In genomic region chr11:62789576-62789975, GRCh38 we compare ENCODE assay signal across 12 cellular contexts. TPM values are rescaled to one million over a fixed set of nuclear protein-coding genes. Genes with fewer than 3 reads are reported as not detected.
DNase-seq lines count a peak whose midpoint lies in the region; ATAC-seq and TF ChIP-seq lines count a peak whose summit lies in the region.
"Had no signal": no experiment of that assay in that cellular context is flagged by ENCODE, and none has a peak within 500 bp of the region (broad histone marks: within the 10 kb centered on the region; RNA-seq: fewer than 3 reads in every experiment).

No MANE protein-coding gene starts in this region.

- no peaks in the 10 kb centered on the region for H3K27me3 Mint-ChIP-seq in activated CD4-positive, alpha-beta memory T cell treated with anti-CD3 and anti-CD28 coated beads, Interleukin-2, amount 10 ng/mL, durations not matched to agents 7 days and 5 days

- POLR2A ChIA-PET in activated CD4-positive, alpha-beta memory T cell treated with anti-CD3 and anti-CD28 coated beads, Interleukin-2, amount 10 ng/mL, durations not matched to agents 7 days and 5 days (lab: Charles Lee) = interaction anchor here (1.2 to 11.3 kb wide), 11 partner anchors 11 to 143 kb away, joined by 3 to 224 read pairs (median 44); partner anchors contain the start of genes GANAB, HNRNPUL2, NXF1 and POLR2G
- POLR2A ChIA-PET in PC-3 (lab: Charles Lee; ENCODE audit: unreplicated experiment) = interaction anchor here (0.6 kb wide), 1 partner anchor 28 kb away, joined by 4 read pairs; no protein-coding TSS in a partner anchor

- H3K36me3 ChIP-seq in BLaER1 treated with 17β-estradiol and CSF1 and Interleukin-3, amounts not matched to agents 10 nM and 100 nM = peaks cover 43 to 71% (median 64%) of the 10 kb centered on the region in 11 experiments
- H3K36me3 ChIP-seq in DOHH2 (ENCODE audit: control insufficient read depth, low read length) = peaks cover 74% of the 10 kb centered on the region
- H3K36me3 ChIP-seq in mesenchymal stem cell (ENCODE audit: control insufficient read depth in 1 of 2, insufficient read depth in 2 of 2, low read depth in 1 of 2, low read length in 2 of 2) = peaks cover 46 to 54% of the 10 kb centered on the region in 2 experiments
- H3K36me3 ChIP-seq in suprapubic skin = peaks cover 37% of the 10 kb centered on the region
- peaks cover 24% of the 10 kb centered on the region for H3K36me3 ChIP-seq in PC-3 (ENCODE audit: low read depth, low read length)

- H3F3A ChIP-seq in DOHH2 (ENCODE audit: control insufficient read depth, insufficient read depth) = peaks cover 27% of the 10 kb centered on the region
- H3F3A ChIP-seq in PC-3 (ENCODE audit: low read length, unreplicated experiment) = peaks cover 17% of the 10 kb centered on the region

- H3K4me1 Mint-ChIP-seq in activated CD4-positive, alpha-beta memory T cell treated with anti-CD3 and anti-CD28 coated beads, Interleukin-2, amount 10 ng/mL, durations not matched to agents 7 days and 5 days = peaks cover 55% of the 10 kb centered on the region

- H3K79me1 ChIP-seq in mesenchymal stem cell (replicated peaks; ENCODE audit: low read length, poor library complexity, severe bottlenecking) = peaks cover 4% of the 10 kb centered on the region

- H3K9ac ChIP-seq in BLaER1 treated with 17β-estradiol and CSF1 and Interleukin-3, amounts not matched to agents 10 nM and 100 nM = peak overlapping the region in 10 of 11 experiments; percentile 7 to 97 (median 90); a peak in 11 of 22 replicates
- H3K9ac ChIP-seq in mesenchymal stem cell (ENCODE audit: low read length) (peak overlapping the region; percentile 10), PC-3 (ENCODE audit: low read length) (no peak overlapping the region)

- CTCF ChIA-PET in activated CD4-positive, alpha-beta memory T cell treated with anti-CD3 and anti-CD28 coated beads, Interleukin-2, amount 10 ng/mL, durations not matched to agents 7 days and 5 days (lab: Charles Lee) = interaction anchor here (1.0 to 2.4 kb wide), 3 partner anchors 16 to 92 kb away, joined by 3 to 7 read pairs (median 4); partner anchors contain the start of genes NXF1 and ZBTB3
- CTCF ChIA-PET in PC-3 (lab: Charles Lee) = no interaction called here

- H4K8ac ChIP-seq in mesenchymal stem cell (ENCODE audit: low read length) = no peak overlapping the region

- no peak for TF ChIP-seq EP300 in suprapubic skin (IDR thresholded peaks at IDR 0.05)

- 97% methylated on average over 3 of the region's 3 CpGs for WGBS in mesenchymal stem cell
- 59% methylated on average over 3 of the region's 3 CpGs for WGBS in suprapubic skin

- no peaks in the 10 kb centered on the region for H3K27me3 ChIP-seq in BLaER1 treated with 17β-estradiol and CSF1 and Interleukin-3, amounts not matched to agents 10 nM and 100 nM
- H3K27me3 ChIP-seq in DOHH2 (ENCODE audit: control insufficient read depth, low read length) = no peaks in the 10 kb centered on the region
- no peaks in the 10 kb centered on the region for H3K27me3 ChIP-seq in mesenchymal stem cell (ENCODE audit: control insufficient read depth in 1 of 2, insufficient read depth in 1 of 2, low read length in 2 of 2)
- H3K27me3 ChIP-seq in suprapubic skin = no peaks in the 10 kb centered on the region
- no peaks in the 10 kb centered on the region for H3K27me3 ChIP-seq in PC-3 (ENCODE audit: low read length)
- H3K27me3 ChIP-seq: MG63 had no signal

- ATAC-seq in GM21528 (IDR thresholded peaks at IDR 0.05; ENCODE audit: low FRiP score, unreplicated experiment) (no peak), PC-3 (no peak)

- H3K9me2 ChIP-seq in DOHH2 (replicated peaks; ENCODE audit: control insufficient read depth, low read length) (no peaks in the 10 kb centered on the region), PC-3 (replicated peaks; ENCODE audit: low read length) (no peaks in the 10 kb centered on the region)

- H3K79me2 ChIP-seq in DOHH2 (ENCODE audit: control insufficient read depth, low read length) (peaks cover 63% of the 10 kb centered on the region), PC-3 (ENCODE audit: low read length) (peaks cover 36% of the 10 kb centered on the region)

- TF ChIP-seq CTCF in DOHH2 (IDR thresholded peaks at IDR 0.05; ENCODE audit: low read depth, low read length, poor library complexity, severe bottlenecking) (no peak), suprapubic skin (IDR thresholded peaks at IDR 0.05) (no peak), PC-3 (conservative IDR thresholded peaks at IDR 0.05; ENCODE audit: low read depth, low read length) (no peak)

- peaks cover 52% of the 10 kb centered on the region for H3K36me3 Mint-ChIP-seq in activated CD4-positive, alpha-beta memory T cell treated with anti-CD3 and anti-CD28 coated beads, Interleukin-2, amount 10 ng/mL, durations not matched to agents 7 days and 5 days (ENCODE audit: low read depth)

- no peak overlapping the region for H4K91ac ChIP-seq in mesenchymal stem cell (ENCODE audit: low read length)

- no peak overlapping the region for H2BK120ac ChIP-seq in mesenchymal stem cell (ENCODE audit: low read depth, low read length)

- peaks cover 0 to 65% (median 30%) of the 10 kb centered on the region in 11 experiments; a peak in 16 of 22 replicates for H4K20me1 ChIP-seq in BLaER1 treated with 17β-estradiol and CSF1 and Interleukin-3, amounts not matched to agents 10 nM and 100 nM
- H4K20me1 ChIP-seq in DOHH2 (ENCODE audit: control insufficient read depth, insufficient read depth, low read depth, low read length) (no peaks in the 10 kb centered on the region; the same call in 1 of the 2 replicates), PC-3 (ENCODE audit: low read length) (no peaks in the 10 kb centered on the region)

- no peak for TF ChIP-seq POLR2A in suprapubic skin (IDR thresholded peaks at IDR 0.05)

- no peaks in the 10 kb centered on the region for H3K9me3 ChIP-seq in BLaER1 treated with 17β-estradiol and CSF1 and Interleukin-3, amounts not matched to agents 10 nM and 100 nM (replicated peaks in 1 of 11)
- no peaks in the 10 kb centered on the region for H3K9me3 ChIP-seq in DOHH2 (ENCODE audit: control insufficient read depth, insufficient read depth, low read length)
- no peaks in the 10 kb centered on the region for H3K9me3 ChIP-seq in mesenchymal stem cell (ENCODE audit: control insufficient read depth, low read length)
- H3K9me3 ChIP-seq in suprapubic skin = no peaks in the 10 kb centered on the region
- H3K9me3 ChIP-seq in PC-3 (ENCODE audit: low read length) = no peaks in the 10 kb centered on the region
- H3K9me3 ChIP-seq: MG63 had no signal

- no peak for DNase-seq in activated CD4-positive, alpha-beta memory T cell treated with anti-CD3 and anti-CD28 coated beads, Interleukin-2, amount 10 ng/mL, durations not matched to agents 7 days and 5 days
- DNase-seq in mesenchymal stem cell (no peak), suprapubic skin (ENCODE audit: low spot score in 2 of 2) (no peak), PC-3 (no peak), MV-4-11 (lab: John Stamatoyannopoulos, UW) (no peak)
- DNase-seq: activated effector memory CD4-positive, alpha-beta T cell treated with anti-CD3 and anti-CD28 coated beads, Interleukin-2, amount 50 U/mL, for 16 hours; MG63; stimulated activated CD4-positive, alpha-beta T cell treated with anti-CD3 and anti-CD28 coated beads, Interleukin-4, amount 100 ng/mL, for 24 hours had no signal

- H2AFZ ChIP-seq in mesenchymal stem cell (ENCODE audit: low read depth, low read length) = no peak overlapping the region
- H2AFZ ChIP-seq in PC-3 (ENCODE audit: low read length) = no peak overlapping the region

- intact Hi-C loops in PC-3 (cut with micrococcal nuclease) = no loop called here

- H3K14ac ChIP-seq in mesenchymal stem cell (ENCODE audit: low read length in 2 of 2) = no peak overlapping the region

- peak overlapping the region in 1 of 11 experiments; percentile 0; a peak in 1 of 22 replicates for H3K27ac ChIP-seq in BLaER1 treated with 17β-estradiol and CSF1 and Interleukin-3, amounts not matched to agents 10 nM and 100 nM
- no peak overlapping the region for H3K27ac ChIP-seq in DOHH2 (ENCODE audit: low read depth, low read length)
- no peak overlapping the region for H3K27ac ChIP-seq in mesenchymal stem cell (ENCODE audit: low read length, poor library complexity, severe bottlenecking)
- no peak overlapping the region for H3K27ac ChIP-seq in suprapubic skin
- no peak overlapping the region for H3K27ac ChIP-seq in PC-3 (ENCODE audit: low read length)
- H3K27ac ChIP-seq: coronary artery had no signal

- no peak overlapping the region for H3K18ac ChIP-seq in mesenchymal stem cell (ENCODE audit: low read depth in 1 of 2, low read length in 2 of 2)

- no peak overlapping the region for H3K4ac ChIP-seq in mesenchymal stem cell (ENCODE audit: low read depth in 1 of 2, low read length in 2 of 2)

- no peaks in the 10 kb centered on the region for H3K9me3 Mint-ChIP-seq in activated CD4-positive, alpha-beta memory T cell treated with anti-CD3 and anti-CD28 coated beads, Interleukin-2, amount 10 ng/mL, durations not matched to agents 7 days and 5 days

- H3K4me3 ChIP-seq in BLaER1 treated with 17β-estradiol and CSF1 and Interleukin-3, amounts not matched to agents 10 nM and 100 nM = peak overlapping the region in 2 of 10 experiments; percentile 17 to 37; a peak in 2 of 20 replicates
- H3K4me3 ChIP-seq in DOHH2 (ENCODE audit: low read length) = no peak overlapping the region
- H3K4me3 ChIP-seq in mesenchymal stem cell (ENCODE audit: insufficient read depth in 1 of 2, low read depth in 1 of 2, low read length in 2 of 2) = no peak overlapping the region
- H3K4me3 ChIP-seq in suprapubic skin = no peak overlapping the region
- no peak overlapping the region for H3K4me3 ChIP-seq in PC-3 (ENCODE audit: low read length)
- H3K4me3 ChIP-seq: coronary artery, MG63 had no signal

- H2BK12ac ChIP-seq in mesenchymal stem cell (ENCODE audit: low read length in 2 of 2) = peak overlapping the region in 1 of 2 experiments; percentile 10

- peak overlapping the region; percentile 40 for H2AK5ac ChIP-seq in mesenchymal stem cell (ENCODE audit: low read length, severe bottlenecking)

- peak overlapping the region; percentile 97 for H3K27ac Mint-ChIP-seq in activated CD4-positive, alpha-beta memory T cell treated with anti-CD3 and anti-CD28 coated beads, Interleukin-2, amount 10 ng/mL, durations not matched to agents 7 days and 5 days

- H2BK15ac ChIP-seq in mesenchymal stem cell (ENCODE audit: low read depth, poor library complexity, severe bottlenecking) = no peak overlapping the region

- BruUV-seq in PC-3 (replicated peaks; lab: Mats Ljungman, UMichigan) = no TSS peak

- H3K4me2 ChIP-seq in BLaER1 treated with 17β-estradiol and CSF1 and Interleukin-3, amounts not matched to agents 10 nM and 100 nM = peak overlapping the region; percentile 84 to 98 (median 95); a peak in 19 of 22 replicates
- peak overlapping the region; percentile 59 for H3K4me2 ChIP-seq in DOHH2 (ENCODE audit: low read length)
- no peak overlapping the region for H3K4me2 ChIP-seq in mesenchymal stem cell (ENCODE audit: low read length, poor library complexity, severe bottlenecking)
- H3K4me2 ChIP-seq in PC-3 (ENCODE audit: low read length) = no peak overlapping the region

- H3K4me1 ChIP-seq in BLaER1 treated with 17β-estradiol and CSF1 and Interleukin-3, amounts not matched to agents 10 nM and 100 nM = peaks cover 47 to 68% (median 63%) of the 10 kb centered on the region in 10 experiments
- H3K4me1 ChIP-seq in DOHH2 (ENCODE audit: control insufficient read depth, low read length) = peaks cover 44% of the 10 kb centered on the region
- peaks cover 20% of the 10 kb centered on the region for H3K4me1 ChIP-seq in mesenchymal stem cell (ENCODE audit: control insufficient read depth, insufficient read depth, low read depth, low read length)
- peaks cover 61% of the 10 kb centered on the region for H3K4me1 ChIP-seq in suprapubic skin
- peaks cover 33% of the 10 kb centered on the region for H3K4me1 ChIP-seq in PC-3 (ENCODE audit: insufficient read depth, low read length)

- H2BK5ac ChIP-seq in mesenchymal stem cell (ENCODE audit: low read depth, low read length, poor library complexity, severe bottlenecking) = no peak overlapping the region

- H3K23ac ChIP-seq in mesenchymal stem cell (ENCODE audit: low read length in 2 of 2) = peak overlapping the region in 1 of 2 experiments; percentile 9

- peak overlapping the region; percentile 95 for H3K4me3 Mint-ChIP-seq in activated CD4-positive, alpha-beta memory T cell treated with anti-CD3 and anti-CD28 coated beads, Interleukin-2, amount 10 ng/mL, durations not matched to agents 7 days and 5 days

RNA-seq across cellular contexts. Expression of gene TMEM223, which starts 2.2 kb away (rescaled TPM):
- 10 to 100 TPM; 18.0 to 21.0 TPM for total RNA-seq in activated CD4-positive, alpha-beta memory T cell treated with anti-CD3 and anti-CD28 coated beads, Interleukin-2, amount 10 ng/mL, durations not matched to agents 7 days and 5 days
- 35.0 TPM for polyA plus RNA-seq in mesenchymal stem cell (2013, experiment 1 of 2)
- polyA plus RNA-seq in mesenchymal stem cell (2013, experiment 2 of 2) = 36.0 TPM
- 10 to 100 TPM; 15.9 to 30.2 (median 23.4) TPM for total RNA-seq in suprapubic skin
- total RNA-seq in PC-3 (2014; rRNA removed) = 37.5 and 49.6 TPM in 2 replicates

RNA-seq across cellular contexts. Expression of gene TMEM179B, which starts 2.4 kb away (rescaled TPM):
- total RNA-seq in activated CD4-positive, alpha-beta memory T cell treated with anti-CD3 and anti-CD28 coated beads, Interleukin-2, amount 10 ng/mL, durations not matched to agents 7 days and 5 days = 10 to 100 TPM; 46.9 to 48.2 TPM
- polyA plus RNA-seq in mesenchymal stem cell (2013, experiment 1 of 2) = 117 TPM
- 115 TPM for polyA plus RNA-seq in mesenchymal stem cell (2013, experiment 2 of 2)
- total RNA-seq in suprapubic skin = 10 to 100 TPM; 37.6 to 72.6 (median 59.8) TPM
- 80.2 and 86.7 TPM in 2 replicates for total RNA-seq in PC-3 (2014; rRNA removed)

RNA-seq across cellular contexts. Expression of gene NXF1, which starts 15.7 kb away (rescaled TPM):
- 10 to 100 TPM; 80.3 to 82.4 TPM for total RNA-seq in activated CD4-positive, alpha-beta memory T cell treated with anti-CD3 and anti-CD28 coated beads, Interleukin-2, amount 10 ng/mL, durations not matched to agents 7 days and 5 days
- 46.1 TPM for polyA plus RNA-seq in mesenchymal stem cell (2013, experiment 1 of 2)
- 41.5 TPM for polyA plus RNA-seq in mesenchymal stem cell (2013, experiment 2 of 2)
- total RNA-seq in suprapubic skin (100 to 1,000 TPM in 3 of 4 donors, 10 to 100 TPM in 1; 88.1 to 156 (median 115) TPM), PC-3 (2014; rRNA removed) (33.1 and 33.2 TPM in 2 replicates)

RNA-seq across cellular contexts. Expression of gene TAF6L, which starts 18.4 kb away (rescaled TPM):
- total RNA-seq in activated CD4-positive, alpha-beta memory T cell treated with anti-CD3 and anti-CD28 coated beads, Interleukin-2, amount 10 ng/mL, durations not matched to agents 7 days and 5 days = 10 to 100 TPM; 15.2 to 16.0 TPM
- polyA plus RNA-seq in mesenchymal stem cell (2013, experiment 1 of 2) = 7.6 TPM
- polyA plus RNA-seq in mesenchymal stem cell (2013, experiment 2 of 2) = 7.9 TPM
- 10 to 100 TPM; 10.2 to 48.7 (median 21.9) TPM for total RNA-seq in suprapubic skin
- 40.2 and 43.9 TPM in 2 replicates for total RNA-seq in PC-3 (2014; rRNA removed)

RNA-seq across cellular contexts. Expression of gene POLR2G, which starts 28.2 kb away (rescaled TPM):
- total RNA-seq in activated CD4-positive, alpha-beta memory T cell treated with anti-CD3 and anti-CD28 coated beads, Interleukin-2, amount 10 ng/mL, durations not matched to agents 7 days and 5 days = 10 to 100 TPM; 89.2 to 94.1 TPM
- 88.2 TPM for polyA plus RNA-seq in mesenchymal stem cell (2013, experiment 1 of 2)
- polyA plus RNA-seq in mesenchymal stem cell (2013, experiment 2 of 2) = 90.1 TPM
- total RNA-seq in suprapubic skin (100 to 1,000 TPM in 1 of 4 donors, 10 to 100 TPM in 3; 46.9 to 117 (median 52.1) TPM), PC-3 (2014; rRNA removed) (208 and 230 TPM in 2 replicates)

Comparison
In these comparisons a context has a peak if more than half of its experiments do, and no peak if none do; other contexts are left out.
1. H3K4me2 ChIP-seq: peak in BLaER1 treated with 17β-estradiol and CSF1 and Interleukin-3, amounts not matched to agents 10 nM and 100 nM (11 of 11) and DOHH2 (single experiment); none in mesenchymal stem cell (single experiment) and PC-3 (single experiment).